28 cellular contexts compared by ENCODE assay signal in genomic region chr7:64908358-64908757, GRCh38. TPM values are rescaled to one million over a fixed set of nuclear protein-coding genes. Genes with fewer than 3 reads are reported as not detected.
DNase-seq lines count a peak whose midpoint lies in the region; ATAC-seq and TF ChIP-seq lines count a peak whose summit lies in the region.
"Had no signal": no experiment of that assay in that cellular context is flagged by ENCODE, and none has a peak within 500 bp of the region (broad histone marks: within the 10 kb centered on the region; RNA-seq: fewer than 3 reads in every experiment).

No MANE protein-coding gene starts in this region.

- peaks cover 3% of the 10 kb centered on the region for H3K36me3 Mint-ChIP-seq in MCF 10A (ENCODE audit: insufficient read depth, unreplicated experiment)

- DNase-seq in MCF 10A (ENCODE audit: unreplicated experiment) (no peak), breast epithelium (ENCODE audit: low spot score in 2 of 2) (no peak), Panc1 (ENCODE audit: low read depth, low spot score) (no peak), myocyte (ENCODE audit: low read depth) (peak; percentile 52), suprapubic skin (ENCODE audit: low spot score in 2 of 2) (no peak), DMS114 treated with DMSO at 0.1 percent for 48 hours (lab: John Stamatoyannopoulos, UW; ENCODE audit: unreplicated experiment) (no peak), globus pallidus (ENCODE audit: low spot score) (no peak)
- DNase-seq in stimulated activated naive CD4-positive, alpha-beta T cell treated with Interleukin-2 at 50 U/mL for 16 hours (lab: John Stamatoyannopoulos, UW), result no peak
- DNase-seq: activated CD4-positive, alpha-beta T cell treated with anti-CD3 and anti-CD28 coated beads for 48 hours; activated CD8-positive, alpha-beta memory T cell treated with anti-CD3 and anti-CD28 coated beads for 24 hours; CD4-positive, CD25-positive, alpha-beta regulatory T cell; foreskin fibroblast; H9; kidney; naive thymus-derived CD4-positive, alpha-beta T cell; NCI-H1436 treated with DMSO at 0.1 percent for 48 hours; NCI-H82; nucleus accumbens; sigmoid colon; stimulated activated CD4-positive, alpha-beta T cell treated with anti-CD3 and anti-CD28 coated beads, Interleukin-4, amount 100 ng/mL, for 24 hours; substantia nigra; T-cell; WERI-Rb-1 had no signal

- H3K9me3 Mint-ChIP-seq in MCF 10A (ENCODE audit: unreplicated experiment), result peaks cover 8% of the 10 kb centered on the region

- H3K4me3 ChIP-seq in breast epithelium (no peak overlapping the region), Panc1 (ENCODE audit: low read depth in 2 of 2, low read length in 2 of 2) (no peak overlapping the region), suprapubic skin (no peak overlapping the region)
- H3K4me3 ChIP-seq: A549, prostate gland, sigmoid colon had no signal

- WGBS in suprapubic skin, result 65% methylated on average over 2 of the region's 2 CpGs

- H3K27me3 ChIP-seq in breast epithelium, result no peaks in the 10 kb centered on the region
- H3K27me3 ChIP-seq in Panc1 (ENCODE audit: control insufficient read depth, insufficient read depth, low read length), result no peaks in the 10 kb centered on the region
- H3K27me3 ChIP-seq in suprapubic skin, result no peaks in the 10 kb centered on the region
- H3K27me3 ChIP-seq: sigmoid colon had no signal

- H3K27me3 Mint-ChIP-seq in MCF 10A (ENCODE audit: insufficient read depth, unreplicated experiment), result no peaks in the 10 kb centered on the region
- H3K27me3 Mint-ChIP-seq: CD4-positive, CD25-positive, alpha-beta regulatory T cell; dendritic cell treated with granulocyte-macrophage colony-stimulating factor and Interleukin-4, amounts not matched to agents 40 ng/mL and 50 ng/mL, for 4 days; naive thymus-derived CD4-positive, alpha-beta T cell; T-cell had no signal

- H3K36me3 ChIP-seq in breast epithelium (no peaks in the 10 kb centered on the region), Panc1 (ENCODE audit: control insufficient read depth, insufficient read depth, low read length) (no peaks in the 10 kb centered on the region), suprapubic skin (no peaks in the 10 kb centered on the region)
- H3K36me3 ChIP-seq: prostate gland, sigmoid colon, WERI-Rb-1 had no signal

- no peak for TF ChIP-seq POLR2A in breast epithelium (IDR thresholded peaks at IDR 0.05)
- TF ChIP-seq POLR2A in suprapubic skin (IDR thresholded peaks at IDR 0.05), result no peak

- POLR2A ChIA-PET in MCF 10A (lab: Yijun Ruan, JAX) (interaction anchor here (0.8 kb wide), 1 partner anchor 12 kb away, joined by 3 read pairs; no protein-coding TSS in a partner anchor), Panc1 (lab: Charles Lee) (interaction anchor here (0.6 kb wide), 1 partner anchor 11 kb away, joined by 4 read pairs; no protein-coding TSS in a partner anchor)

- intact Hi-C loops in MCF 10A (cut with micrococcal nuclease), result no loop called here
- intact Hi-C loops in breast epithelium (cut with DNase I; ENCODE audit: low total_unique reads), result no loop called here
- intact Hi-C loops in Panc1 (cut with micrococcal nuclease; ENCODE audit: unreplicated experiment), result no loop called here

- ATAC-seq in Panc1, result peak; percentile 26; the same call in 1 of the 2 replicates
- ATAC-seq: A549; esophagus mucosa; naive thymus-derived CD4-positive, alpha-beta T cell; T-cell had no signal

- TF ChIP-seq CTCF in MCF 10A (IDR thresholded peaks at IDR 0.05; ENCODE audit: unreplicated experiment), result no peak
- TF ChIP-seq CTCF in breast epithelium (IDR thresholded peaks at IDR 0.05), result no peak
- no peak for TF ChIP-seq CTCF in Panc1 (IDR thresholded peaks at IDR 0.05)
- TF ChIP-seq CTCF in suprapubic skin (IDR thresholded peaks at IDR 0.05), result no peak

- peaks cover 20% of the 10 kb centered on the region for H3K4me1 Mint-ChIP-seq in MCF 10A (ENCODE audit: insufficient read depth, unreplicated experiment)

- peak overlapping the region; percentile 43 for H3K27ac Mint-ChIP-seq in MCF 10A (ENCODE audit: low read depth, unreplicated experiment)
- H3K27ac Mint-ChIP-seq: dendritic cell treated with granulocyte-macrophage colony-stimulating factor and Interleukin-4, amounts not matched to agents 40 ng/mL and 50 ng/mL, for 4 days; mesothelial cell of epicardium had no signal

- H3K27ac ChIP-seq in breast epithelium, result no peak overlapping the region
- H3K27ac ChIP-seq in Panc1 (ENCODE audit: low read length), result no peak overlapping the region
- H3K27ac ChIP-seq in suprapubic skin, result peak overlapping the region; percentile 10
- H3K27ac ChIP-seq: A549, prostate gland, sigmoid colon, WERI-Rb-1 had no signal

- CTCF ChIA-PET in MCF 10A (lab: Yijun Ruan, JAX) (interaction anchor here (0.6 to 0.7 kb wide), 2 partner anchors 12 to 15 kb away, joined by 3 to 4 read pairs; no protein-coding TSS in a partner anchor), Panc1 (lab: Charles Lee) (no interaction called here)

- H3K4me3 Mint-ChIP-seq in MCF 10A (ENCODE audit: unreplicated experiment), result no peak overlapping the region
- H3K4me3 Mint-ChIP-seq: dendritic cell treated with granulocyte-macrophage colony-stimulating factor and Interleukin-4, amounts not matched to agents 40 ng/mL and 50 ng/mL, for 4 days; H9; mesothelial cell of epicardium; T-cell had no signal

- H3K9me3 ChIP-seq in breast epithelium (no peaks in the 10 kb centered on the region), Panc1 (ENCODE audit: control insufficient read depth, insufficient read depth, low read depth, low read length) (peaks cover 12% of the 10 kb centered on the region; the same call in 1 of the 2 replicates), suprapubic skin (no peaks in the 10 kb centered on the region)
- H3K9me3 ChIP-seq: prostate gland had no signal

- H3K4me1 ChIP-seq in breast epithelium, result no peaks in the 10 kb centered on the region
- H3K4me1 ChIP-seq in Panc1 (ENCODE audit: control insufficient read depth, insufficient read depth, low read length), result peaks cover 34% of the 10 kb centered on the region
- H3K4me1 ChIP-seq in suprapubic skin, result peaks cover 44% of the 10 kb centered on the region
- H3K4me1 ChIP-seq: A549, prostate gland had no signal

- in situ Hi-C loops in Panc1 (cut with HindIII; ENCODE audit: low pct_unique_long_range_greater_than_20kb, low sequenced_read_pairs), result no loop called here

- TF ChIP-seq EP300 in suprapubic skin (IDR thresholded peaks at IDR 0.05), result no peak

- BruUV-seq in MCF 10A (replicated peaks; lab: Mats Ljungman, UMichigan) (no TSS peak), Panc1 (replicated peaks; lab: Mats Ljungman, UMichigan) (no TSS peak)

RNA-seq across cellular contexts. Expression of gene ZNF273, which starts 5.3 kb away (rescaled TPM):
- total RNA-seq in MCF 10A (2022), result 2.2 and 2.5 TPM in 2 replicates
- total RNA-seq in breast epithelium, result 10 to 100 TPM in 2 of 3 donors, 1 to 10 TPM in 1; 6.9 to 21.7 (median 18.0) TPM
- total RNA-seq in Panc1 (2021; ENCODE audit: unreplicated experiment), result 6.4 TPM
- 2.0 TPM for polyA plus RNA-seq in Panc1 (2012; ENCODE audit: insufficient read length)
- total RNA-seq in myocyte, result 3.9 and 5.1 TPM in 2 replicates
- 1.5 TPM for polyA plus RNA-seq in myocyte (2012)
- 100 to 1,000 TPM; 123 to 247 (median 164) TPM for total RNA-seq in suprapubic skin

Comparison
In these comparisons a context has a peak if more than half of its experiments do, and no peak if none do; other contexts are left out.
1. RNA of gene ZNF273, which starts 5.3 kb away (total RNA-seq): 123 to 247 TPM in suprapubic skin; 6.9 to 21.7 TPM in breast epithelium, 6.4 TPM in Panc1 (single experiment), 3.9 to 5.1 TPM in myocyte and 2.2 to 2.5 TPM in MCF 10A; every median in the first group is over 4 times any median in the second.